Comparison of ENCODE assay signal across 8 cellular contexts in the genomic region with DNA sequence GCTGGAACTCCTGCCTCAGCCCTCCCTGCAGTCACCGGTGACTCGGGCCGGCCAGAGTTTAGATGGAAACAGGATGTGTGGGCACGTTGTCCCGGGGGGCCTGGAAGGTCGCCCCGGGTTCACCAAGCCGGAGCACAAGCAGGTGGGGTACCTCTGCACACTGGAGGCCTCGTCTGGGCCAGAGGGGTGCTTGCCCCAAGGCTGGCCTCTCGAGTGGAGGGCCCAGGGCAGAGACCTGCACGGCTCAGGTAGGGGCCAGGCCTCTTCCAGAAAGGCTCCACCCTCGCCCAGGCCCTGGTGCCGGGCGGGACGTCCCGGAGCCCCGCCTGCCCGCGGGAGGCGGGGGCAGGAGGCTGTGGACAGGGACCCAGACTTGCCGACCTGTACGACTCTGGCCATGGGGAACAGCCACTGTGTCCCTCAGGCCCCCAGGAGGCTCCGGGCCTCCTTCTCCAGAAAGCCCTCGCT. TPM values are rescaled to one million over a fixed set of nuclear protein-coding genes. Genes with fewer than 3 reads are reported as not detected.
A peak's percentile ranks its signal among the peaks of the same experiment; 100 is the strongest.
DNase-seq lines count a peak whose midpoint lies in the region; ATAC-seq, FAIRE-seq and TF ChIP-seq lines count a peak whose summit lies in the region.

A gene with protein sequence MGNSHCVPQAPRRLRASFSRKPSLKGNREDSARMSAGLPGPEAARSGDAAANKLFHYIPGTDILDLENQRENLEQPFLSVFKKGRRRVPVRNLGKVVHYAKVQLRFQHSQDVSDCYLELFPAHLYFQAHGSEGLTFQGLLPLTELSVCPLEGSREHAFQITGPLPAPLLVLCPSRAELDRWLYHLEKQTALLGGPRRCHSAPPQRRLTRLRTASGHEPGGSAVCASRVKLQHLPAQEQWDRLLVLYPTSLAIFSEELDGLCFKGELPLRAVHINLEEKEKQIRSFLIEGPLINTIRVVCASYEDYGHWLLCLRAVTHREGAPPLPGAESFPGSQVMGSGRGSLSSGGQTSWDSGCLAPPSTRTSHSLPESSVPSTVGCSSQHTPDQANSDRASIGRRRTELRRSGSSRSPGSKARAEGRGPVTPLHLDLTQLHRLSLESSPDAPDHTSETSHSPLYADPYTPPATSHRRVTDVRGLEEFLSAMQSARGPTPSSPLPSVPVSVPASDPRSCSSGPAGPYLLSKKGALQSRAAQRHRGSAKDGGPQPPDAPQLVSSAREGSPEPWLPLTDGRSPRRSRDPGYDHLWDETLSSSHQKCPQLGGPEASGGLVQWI (plus strand): TSS at position 348 of the 468 bp plus-strand sequence. CDS start 50 bp downstream, at position 398.

- H3K4me3 ChIP-seq in hepatocyte (peak within 1 kb of the TSS; percentile 48), small intestine (ENCODE audit: low read depth in 1 of 2, low read length in 2 of 2) (peak within 1 kb of the TSS; percentile 43 to 55)

- TF ChIP-seq CTCF in hepatocyte (IDR thresholded peaks at IDR 0.05; ENCODE audit: poor library complexity), result no peak

- no peak for FAIRE-seq in small intestine (lab: Jason Lieb, UNC)

- peak within 1 kb of the TSS; percentile 77 for H2AFZ ChIP-seq in hepatocyte

- H3K36me3 ChIP-seq in hepatocyte (replicated peaks; ENCODE audit: insufficient read depth, low read depth) (no peaks in the 10 kb centered on the region), small intestine (ENCODE audit: control insufficient read depth in 2 of 2, insufficient read depth in 2 of 2, low read length in 2 of 2) (no peaks in the 10 kb centered on the region)

- intact Hi-C loops in activated T-helper 1 cell treated with anti-CD3 and anti-CD28 coated beads, Interleukin-12 subunit alpha, Interleukin-12 subunit beta, Interleukin-2, Interleukin-4 antibody, amounts not matched to agents 30 ng/mL and 10 ng/mL and 1 ng/mL, durations not matched to agents 14 hours and 24 hours and 36 hours (cut with micrococcal nuclease), result no loop called here

- H3K36me3 Mint-ChIP-seq in activated T-helper 1 cell treated with anti-CD3 and anti-CD28 coated beads, Interleukin-12 subunit alpha, Interleukin-12 subunit beta, Interleukin-2, Interleukin-4 antibody, amounts not matched to agents 30 ng/mL and 10 ng/mL and 1 ng/mL, durations not matched to agents 14 hours and 24 hours and 36 hours (ENCODE audit: low read depth), result no peaks in the 10 kb centered on the region

- H3K4me1 Mint-ChIP-seq in activated T-helper 1 cell treated with anti-CD3 and anti-CD28 coated beads, Interleukin-12 subunit alpha, Interleukin-12 subunit beta, Interleukin-2, Interleukin-4 antibody, amounts not matched to agents 30 ng/mL and 10 ng/mL and 1 ng/mL, durations not matched to agents 14 hours and 24 hours and 36 hours (ENCODE audit: low read depth), result no peaks in the 10 kb centered on the region

- H3K27me3 ChIP-seq in hepatocyte, result peaks cover 4% of the 10 kb centered on the region
- peaks cover 0 to 3% of the 10 kb centered on the region in 2 donors for H3K27me3 ChIP-seq in small intestine (ENCODE audit: control insufficient read depth in 2 of 2, insufficient read depth in 2 of 2, low read length in 2 of 2)

- ATAC-seq in GM18909 (IDR thresholded peaks at IDR 0.05; ENCODE audit: poor library complexity, unreplicated experiment), result no peak

- peak within 1 kb of the TSS; percentile 44 for H3K27ac Mint-ChIP-seq in activated T-helper 1 cell treated with anti-CD3 and anti-CD28 coated beads, Interleukin-12 subunit alpha, Interleukin-12 subunit beta, Interleukin-2, Interleukin-4 antibody, amounts not matched to agents 30 ng/mL and 10 ng/mL and 1 ng/mL, durations not matched to agents 14 hours and 24 hours and 36 hours

- peaks cover 4% of the 10 kb centered on the region for H3K27me3 Mint-ChIP-seq in activated T-helper 1 cell treated with anti-CD3 and anti-CD28 coated beads, Interleukin-12 subunit alpha, Interleukin-12 subunit beta, Interleukin-2, Interleukin-4 antibody, amounts not matched to agents 30 ng/mL and 10 ng/mL and 1 ng/mL, durations not matched to agents 14 hours and 24 hours and 36 hours (ENCODE audit: insufficient read depth)

- H3K9me3 ChIP-seq in hepatocyte (ENCODE audit: low read depth), result no peaks in the 10 kb centered on the region
- H3K9me3 ChIP-seq in small intestine (ENCODE audit: control insufficient read depth, low read depth), result no peaks in the 10 kb centered on the region

- H4K20me1 ChIP-seq in hepatocyte (ENCODE audit: insufficient read depth, poor library complexity, severe bottlenecking), result no peaks in the 10 kb centered on the region

- peak within 1 kb of the TSS; percentile 76 for H3K4me3 Mint-ChIP-seq in activated T-helper 1 cell treated with anti-CD3 and anti-CD28 coated beads, Interleukin-12 subunit alpha, Interleukin-12 subunit beta, Interleukin-2, Interleukin-4 antibody, amounts not matched to agents 30 ng/mL and 10 ng/mL and 1 ng/mL, durations not matched to agents 14 hours and 24 hours and 36 hours

- no peaks in the 10 kb centered on the region for H3K9me2 ChIP-seq in hepatocyte (replicated peaks; ENCODE audit: insufficient read depth)

- H3K9me3 Mint-ChIP-seq in activated T-helper 1 cell treated with anti-CD3 and anti-CD28 coated beads, Interleukin-12 subunit alpha, Interleukin-12 subunit beta, Interleukin-2, Interleukin-4 antibody, amounts not matched to agents 30 ng/mL and 10 ng/mL and 1 ng/mL, durations not matched to agents 14 hours and 24 hours and 36 hours, result no peaks in the 10 kb centered on the region

- WGBS in hepatocyte (ENCODE audit: low lambda C conversion rate, missing lambda C conversion rate), result 23% methylated on average over 22 of the region's 24 CpGs
- WGBS in small intestine, 3 donors, result 5 to 7% (median 5%) methylated on average over 15 to 24 of the region's 24 CpGs

- H3K4me1 ChIP-seq in hepatocyte (ENCODE audit: insufficient read depth) (peaks cover 13% of the 10 kb centered on the region), small intestine (ENCODE audit: control insufficient read depth in 2 of 2, insufficient read depth in 1 of 2, low read depth in 1 of 2, low read length in 1 of 2) (peaks cover 0 to 2% of the 10 kb centered on the region in 2 donors)

- peak within 1 kb of the TSS; percentile 99 for H3K4me2 ChIP-seq in hepatocyte

- no peaks in the 10 kb centered on the region for H3K79me2 ChIP-seq in hepatocyte

- H3K27ac ChIP-seq in hepatocyte (peak within 1 kb of the TSS; percentile 91), small intestine (ENCODE audit: low read depth in 1 of 2, low read length in 1 of 2) (peak within 1 kb of the TSS; percentile 17 to 84)

- peak; percentile 28 for DNase-seq in activated naive CD4-positive, alpha-beta T cell treated with Interleukin-2 at 50 U/mL for 16 hours
- no peak for DNase-seq in activated naive CD4-positive, alpha-beta T cell (lab: John Stamatoyannopoulos, UW)
- peak; percentile 68 for DNase-seq in HT1080 (ENCODE audit: low read depth)
- no peak for DNase-seq in activated T-helper 1 cell treated with anti-CD3 and anti-CD28 coated beads, Interleukin-12 subunit alpha, Interleukin-12 subunit beta, Interleukin-2, Interleukin-4 antibody, amounts not matched to agents 30 ng/mL and 10 ng/mL and 1 ng/mL, durations not matched to agents 14 hours and 24 hours and 36 hours (ENCODE audit: low spot score)
- DNase-seq in hepatocyte (ENCODE audit: low spot score), result peak; percentile 64
- DNase-seq in small intestine, result peak; percentile 31
- no peak for DNase-seq in COLO829 (ENCODE audit: low spot score)

RNA-seq across cellular contexts. Expression of the gene that starts here (rescaled TPM):
- 2.5 and 3.3 TPM in 2 replicates for total RNA-seq in HT1080 (2014; rRNA removed; shearing (Covaris generic))
- 5.1 and 5.9 TPM in 2 replicates for polyA plus RNA-seq in HT1080 (2015; cell fraction: cytosol; rRNA removed)
- 23.1 and 26.8 TPM in 2 replicates for polyA plus RNA-seq in HT1080 (2015; cell fraction: nucleus; rRNA removed)
- 1.7 and 1.8 TPM in 2 replicates for total RNA-seq in activated T-helper 1 cell treated with anti-CD3 and anti-CD28 coated beads, Interleukin-12 subunit alpha, Interleukin-12 subunit beta, Interleukin-2, Interleukin-4 antibody, amounts not matched to agents 30 ng/mL and 10 ng/mL and 1 ng/mL, durations not matched to agents 14 hours and 24 hours and 36 hours
- total RNA-seq in hepatocyte, result 0.60 and 0.72 TPM in 2 replicates
- polyA plus RNA-seq in hepatocyte (2.4 and 5.6 TPM in 2 replicates), small intestine (under 1 TPM; 0.72 to 0.89 (median 0.81) TPM)

Comparison
In these comparisons a context has a peak if more than half of its experiments do, and no peak if none do; other contexts are left out.
1. DNase-seq: peak in activated naive CD4-positive, alpha-beta T cell treated with Interleukin-2 at 50 U/mL for 16 hours (single experiment), HT1080 (single experiment) and hepatocyte (single experiment); none in activated naive CD4-positive, alpha-beta T cell (0 of 4), activated T-helper 1 cell treated with anti-CD3 and anti-CD28 coated beads, Interleukin-12 subunit alpha, Interleukin-12 subunit beta, Interleukin-2, Interleukin-4 antibody, amounts not matched to agents 30 ng/mL and 10 ng/mL and 1 ng/mL, durations not matched to agents 14 hours and 24 hours and 36 hours (single experiment) and COLO829 (single experiment).
2. Peak in DNase-seq, H3K4me3 ChIP-seq and H3K27ac ChIP-seq in small intestine; RNA of the gene not detected or under 1 TPM.